In the genomic region with DNA sequence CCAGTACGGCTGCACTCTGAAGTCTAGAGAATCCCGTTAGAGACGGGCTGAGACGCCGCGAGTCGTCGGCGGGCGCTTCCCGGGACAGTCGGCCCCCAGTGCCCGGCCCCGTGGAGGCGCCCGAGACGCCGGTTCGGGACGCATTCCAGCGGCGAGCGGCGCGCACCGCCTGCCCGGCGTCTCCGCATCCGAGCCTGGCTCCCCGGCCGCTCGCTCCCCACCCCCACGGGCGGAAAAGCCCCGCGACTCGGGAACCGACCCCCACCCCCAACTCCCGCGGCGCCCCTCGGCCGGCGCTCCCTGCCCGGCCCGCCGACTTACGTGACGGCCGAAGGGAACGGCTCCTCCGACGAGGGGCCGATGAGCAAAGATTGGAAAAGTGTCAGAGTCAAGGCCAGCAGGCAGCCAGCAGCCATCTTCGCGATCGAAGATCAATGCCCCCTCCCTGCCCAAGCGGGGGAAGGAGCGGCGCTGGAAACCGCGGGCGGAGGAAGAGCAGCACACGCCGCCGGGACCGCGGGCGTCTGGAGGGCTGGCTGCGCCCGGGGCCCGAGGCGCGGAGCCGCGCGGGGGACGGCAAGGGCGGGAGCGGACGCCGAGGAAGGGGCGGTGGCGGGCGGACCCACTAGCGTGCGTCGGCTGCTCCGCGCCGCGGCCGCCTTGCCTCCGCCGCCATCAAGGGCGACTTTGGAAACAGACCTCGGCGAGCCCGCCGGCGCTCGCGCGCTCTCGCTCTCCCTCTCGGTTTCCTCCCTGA, we compare ENCODE assay signal across 8 cellular contexts. TPM values are rescaled to one million over a fixed set of nuclear protein-coding genes. Genes with fewer than 3 reads are reported as not detected.
DNase-seq lines count a peak whose midpoint lies in the region; ATAC-seq and TF ChIP-seq lines count a peak whose summit lies in the region.

A gene (minus strand): TSS at position 734 of the 757 bp plus-strand sequence.

- no peaks in the 10 kb centered on the region for H3K36me3 ChIP-seq in transverse colon

- no CpG with 5 or more reads among the region's 107 CpGs for WGBS in H9 (ENCODE audit: extremely low coverage, insufficient read length, low lambda C conversion rate)
- WGBS in transverse colon (ENCODE audit: low coverage in 1 of 2), 2 donors = 5% methylated on average over 79 of the region's 107 CpGs; no CpG with 5 or more reads in 1 of the 2 donors

- no peaks in the 10 kb centered on the region for H3K27me3 ChIP-seq in H9 (ENCODE audit: insufficient read depth, low read length)
- peaks cover 57% of the 10 kb centered on the region for H3K27me3 ChIP-seq in transverse colon

- peaks cover 0 to 3% of the 10 kb centered on the region in 2 experiments; a peak in 1 of 5 replicates for H3K9me3 Mint-ChIP-seq in H9

- no peak for TF ChIP-seq POLR2A in transverse colon (IDR thresholded peaks at IDR 0.05)

- no peak within 1 kb of the TSS for H2BK15ac ChIP-seq in H9 (ENCODE audit: low read depth, low read length)

- no peak within 1 kb of the TSS for H3K56ac ChIP-seq in H9 (ENCODE audit: insufficient read length, low read depth, low read length)

- H3K4me3 Mint-ChIP-seq in H9 = peak within 1 kb of the TSS; percentile 94 to 96

- peaks cover 12% of the 10 kb centered on the region for H3K23me2 ChIP-seq in H9 (ENCODE audit: insufficient read length, low read depth, low read length, poor library complexity, severe bottlenecking)

- H3K27ac Mint-ChIP-seq in H9 = peak within 1 kb of the TSS; percentile 94 to 98 (median 98)

- DNase-seq in COR-L47 (lab: John Stamatoyannopoulos, UW) (peak; percentile 75), H9 (peak; percentile 54), mucosa of gallbladder (ENCODE audit: low spot score) (no peak), transverse colon (peak; percentile 7), middle frontal gyrus (ENCODE audit: extremely low spot score, low spot score) (no peak)

- no peaks in the 10 kb centered on the region for H3K79me1 ChIP-seq in H9 (ENCODE audit: insufficient read depth, low read depth, low read length, poor library complexity, severe bottlenecking)

- no peaks in the 10 kb centered on the region for H3K36me3 Mint-ChIP-seq in H9 (ENCODE audit: insufficient read depth in 1 of 3, low read depth in 3 of 3)

- H2BK20ac ChIP-seq in H9 (ENCODE audit: low read depth, low read length, poor library complexity, severe bottlenecking) = no peak within 1 kb of the TSS

- H3K27me3 Mint-ChIP-seq in H9 (ENCODE audit: low read depth) = no peaks in the 10 kb centered on the region; the same call in 1 of the 2 replicates

- no peak within 1 kb of the TSS for H2BK5ac ChIP-seq in H9 (ENCODE audit: insufficient read length, low read length)

- TF ChIP-seq CTCF in H9 (conservative IDR thresholded peaks at IDR 0.05) = no peak
- no peak for TF ChIP-seq CTCF in transverse colon (IDR thresholded peaks at IDR 0.05)

- ATAC-seq in SK-N-SH treated with all-trans-retinoic acid at 6 μM for 48 hours = peak; percentile 60
- ATAC-seq in esophagus mucosa = peak; percentile 67
- no peak for ATAC-seq in GM19035 (IDR thresholded peaks at IDR 0.05; ENCODE audit: unreplicated experiment)

- H2AK5ac ChIP-seq in H9 (ENCODE audit: insufficient read length, low read length) = no peak within 1 kb of the TSS

- no peak within 1 kb of the TSS for H4K91ac ChIP-seq in H9 (ENCODE audit: insufficient read length, low read depth, low read length)

- peak within 1 kb of the TSS; percentile 81 for H3K4me2 ChIP-seq in H9 (ENCODE audit: insufficient read depth, insufficient read length, low read length)

- H3K9ac ChIP-seq in H9 (ENCODE audit: extremely low read depth, insufficient read length, low read length) = peak within 1 kb of the TSS; percentile 84

- 0 out of 2 replicates have a peak, but pooled peaks cover 2% of the 10 kb centered on the region for H3K4me1 ChIP-seq in H9 (ENCODE audit: insufficient read depth, low read length)
- peaks cover 0 to 8% (median 5%) of the 10 kb centered on the region in 4 donors for H3K4me1 ChIP-seq in transverse colon

- H3K14ac ChIP-seq in H9 (ENCODE audit: insufficient read depth, low read length) = peak within 1 kb of the TSS; percentile 96

- no peak within 1 kb of the TSS for H4K8ac ChIP-seq in H9 (replicated peaks; ENCODE audit: insufficient read length, low read depth, low read length)

- intact Hi-C loops in transverse colon (cut with DNase I; ENCODE audit: low total_unique reads) = loop anchor here (10.0 kb wide), 1 partner anchor 208 kb away; no protein-coding TSS in a partner anchor

- peaks cover 3% of the 10 kb centered on the region; the same call in 1 of the 2 replicates for H3K79me2 ChIP-seq in H9 (ENCODE audit: insufficient read depth, low read length)

- no peak within 1 kb of the TSS for H2BK12ac ChIP-seq in H9 (ENCODE audit: insufficient read length, low read depth, low read length)

- peaks cover 43 to 48% of the 10 kb centered on the region in 2 experiments for H3K4me1 Mint-ChIP-seq in H9

- in situ Hi-C loops in transverse colon (cut with MboI; ENCODE audit: low pct_ligation_motif_present in 1 of 4, low pct_unique_long_range_greater_than_20kb in 1 of 4, low sequenced_read_pairs in 3 of 4) = no loop called here

- H2BK120ac ChIP-seq in H9 (ENCODE audit: low read depth, low read length, poor library complexity, severe bottlenecking) = no peak within 1 kb of the TSS

- no peak within 1 kb of the TSS for H4K5ac ChIP-seq in H9 (ENCODE audit: insufficient read length, low read depth, low read length)

- no peaks in the 10 kb centered on the region for H3K9me3 ChIP-seq in H9 (ENCODE audit: control insufficient read depth, low read depth, low read length)
- H3K9me3 ChIP-seq in transverse colon = no peaks in the 10 kb centered on the region

- no peaks in the 10 kb centered on the region for H4K20me1 ChIP-seq in H9 (ENCODE audit: control insufficient read depth, insufficient read depth, insufficient read length)

- H3T11ph ChIP-seq in H9 (ENCODE audit: low read length) = no peak within 1 kb of the TSS

- no peak within 1 kb of the TSS for H3K4ac ChIP-seq in H9 (ENCODE audit: low read depth, low read length)

- no peak for TF ChIP-seq EP300 in transverse colon (IDR thresholded peaks at IDR 0.05; ENCODE audit: low read depth)

- H3K4me3 ChIP-seq in transverse colon = peak within 1 kb of the TSS; percentile 56 to 68 (median 62)

- peak within 1 kb of the TSS; percentile 43 for H2AFZ ChIP-seq in H9 (ENCODE audit: low read length)

- H3K23ac ChIP-seq in H9 (ENCODE audit: insufficient read length, low read depth, low read length) = no peak within 1 kb of the TSS

- H3K27ac ChIP-seq in H9 (ENCODE audit: insufficient read length, low read depth, low read length) = peak within 1 kb of the TSS; percentile 49
- H3K27ac ChIP-seq in transverse colon = peak within 1 kb of the TSS; percentile 85 to 91 (median 88)

- peak within 1 kb of the TSS; percentile 92 for H3K18ac ChIP-seq in H9 (ENCODE audit: insufficient read length, low read depth, low read length)

TF ChIP-seq in SK-N-SH treated with all-trans-retinoic acid at 6 μM for 48 hours, 23 proteins besides CTCF, POLR2A, EP300 and RAD21 (continues in another document):
- TF ChIP-seq ZC3H10 (CRISPR knock-in tag; IDR thresholded peaks at IDR 0.05) (no peak), ZNF70 (CRISPR knock-in tag; IDR thresholded peaks at IDR 0.05) (no peak), CSDC2 (CRISPR knock-in tag; IDR thresholded peaks at IDR 0.05) (no peak), ARNTL (CRISPR knock-in tag; IDR thresholded peaks at IDR 0.05; ENCODE audit: borderline replicate concordance, low read depth) (no peak), ZNF565 (CRISPR knock-in tag; conservative IDR thresholded peaks at IDR 0.05; ENCODE audit: low read depth) (no peak), RARB (CRISPR knock-in tag; IDR thresholded peaks at IDR 0.05) (no peak), ZNF8 (CRISPR knock-in tag; IDR thresholded peaks at IDR 0.05) (no peak), TOX (CRISPR knock-in tag; IDR thresholded peaks at IDR 0.05; ENCODE audit: borderline replicate concordance) (no peak), TCF4 (CRISPR knock-in tag; IDR thresholded peaks at IDR 0.05; ENCODE audit: borderline replicate concordance) (no peak), GLIS3 (CRISPR knock-in tag; IDR thresholded peaks at IDR 0.05) (no peak)
- TF ChIP-seq, protein P1, sequence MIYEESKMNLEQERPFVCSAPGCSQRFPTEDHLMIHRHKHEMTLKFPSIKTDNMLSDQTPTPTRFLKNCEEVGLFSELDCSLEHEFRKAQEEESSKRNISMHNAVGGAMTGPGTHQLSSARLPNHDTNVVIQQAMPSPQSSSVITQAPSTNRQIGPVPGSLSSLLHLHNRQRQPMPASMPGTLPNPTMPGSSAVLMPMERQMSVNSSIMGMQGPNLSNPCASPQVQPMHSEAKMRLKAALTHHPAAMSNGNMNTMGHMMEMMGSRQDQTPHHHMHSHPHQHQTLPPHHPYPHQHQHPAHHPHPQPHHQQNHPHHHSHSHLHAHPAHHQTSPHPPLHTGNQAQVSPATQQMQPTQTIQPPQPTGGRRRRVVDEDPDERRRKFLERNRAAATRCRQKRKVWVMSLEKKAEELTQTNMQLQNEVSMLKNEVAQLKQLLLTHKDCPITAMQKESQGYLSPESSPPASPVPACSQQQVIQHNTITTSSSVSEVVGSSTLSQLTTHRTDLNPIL (CRISPR knock-in tag; IDR thresholded peaks at IDR 0.05; ENCODE audit: low read depth) = no peak
- TF ChIP-seq, protein P2, sequence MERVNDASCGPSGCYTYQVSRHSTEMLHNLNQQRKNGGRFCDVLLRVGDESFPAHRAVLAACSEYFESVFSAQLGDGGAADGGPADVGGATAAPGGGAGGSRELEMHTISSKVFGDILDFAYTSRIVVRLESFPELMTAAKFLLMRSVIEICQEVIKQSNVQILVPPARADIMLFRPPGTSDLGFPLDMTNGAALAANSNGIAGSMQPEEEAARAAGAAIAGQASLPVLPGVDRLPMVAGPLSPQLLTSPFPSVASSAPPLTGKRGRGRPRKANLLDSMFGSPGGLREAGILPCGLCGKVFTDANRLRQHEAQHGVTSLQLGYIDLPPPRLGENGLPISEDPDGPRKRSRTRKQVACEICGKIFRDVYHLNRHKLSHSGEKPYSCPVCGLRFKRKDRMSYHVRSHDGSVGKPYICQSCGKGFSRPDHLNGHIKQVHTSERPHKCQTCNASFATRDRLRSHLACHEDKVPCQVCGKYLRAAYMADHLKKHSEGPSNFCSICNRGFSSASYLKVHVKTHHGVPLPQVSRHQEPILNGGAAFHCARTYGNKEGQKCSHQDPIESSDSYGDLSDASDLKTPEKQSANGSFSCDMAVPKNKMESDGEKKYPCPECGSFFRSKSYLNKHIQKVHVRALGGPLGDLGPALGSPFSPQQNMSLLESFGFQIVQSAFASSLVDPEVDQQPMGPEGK (CRISPR knock-in tag; IDR thresholded peaks at IDR 0.05; ENCODE audit: borderline replicate concordance) = no peak

RNA-seq across cellular contexts. Expression of the gene that starts here (rescaled TPM):
- total RNA-seq in H9 (2021) (29.9 and 36.2 TPM in 2 replicates), esophagus mucosa (2.2 TPM), mucosa of gallbladder (17.2 TPM), transverse colon (100 to 1,000 TPM in 1 of 4 donors, 10 to 100 TPM in 3; 11.0 to 126 (median 22.9) TPM)

Comparison
In these comparisons a context has a peak if more than half of its experiments do, and no peak if none do; other contexts are left out.
1. DNase-seq: peak in COR-L47 (single experiment), H9 (single experiment) and transverse colon (single experiment); none in mucosa of gallbladder (single experiment) and middle frontal gyrus (single experiment).